27 cellular contexts compared by ENCODE assay signal in genomic region chr2:79114797-79115494, GRCh38. TPM values are rescaled to one million over a fixed set of nuclear protein-coding genes. Genes with fewer than 3 reads are reported as not detected.
"Had no signal": no experiment of that assay in that cellular context is flagged by ENCODE, and none has a peak within 500 bp of the region (broad histone marks: within the 10 kb centered on the region; RNA-seq: fewer than 3 reads in every experiment).

No MANE protein-coding gene starts in this region.

- H3K36me3 ChIP-seq: esophagus squamous epithelium, gastroesophageal sphincter, neural progenitor cell, ovary, tibial artery, upper lobe of left lung, vagina had no signal

- H3K27me3 Mint-ChIP-seq: dendritic cell treated with granulocyte-macrophage colony-stimulating factor and Interleukin-4, amounts not matched to agents 40 ng/mL and 50 ng/mL, for 4 days; effector memory CD8-positive, alpha-beta T cell; progenitor cell of endocrine pancreas; stimulated activated naive CD8-positive, alpha-beta T cell treated with anti-CD3 and anti-CD28 coated beads, Interleukin-15, Interleukin-2, amounts not matched to agents 100 ng/mL and 50 ng/mL, for 24 hours had no signal

- H3K9me3 ChIP-seq: esophagus squamous epithelium, gastroesophageal sphincter, ovary, tibial artery, upper lobe of left lung, vagina had no signal

- ATAC-seq: effector memory CD8-positive, alpha-beta T cell; gastroesophageal sphincter; left cardiac atrium; natural killer cell had no signal

- H3K36me3 Mint-ChIP-seq: natural killer cell, neural progenitor cell had no signal

- H3K27me3 ChIP-seq: esophagus squamous epithelium, gastroesophageal sphincter, hepatocyte, neural progenitor cell, ovary, tibial artery, upper lobe of left lung, vagina had no signal

- H3K9me3 Mint-ChIP-seq: dendritic cell treated with granulocyte-macrophage colony-stimulating factor and Interleukin-4, amounts not matched to agents 40 ng/mL and 50 ng/mL, for 4 days; stimulated activated naive CD8-positive, alpha-beta T cell treated with anti-CD3 and anti-CD28 coated beads, Interleukin-15, Interleukin-2, amounts not matched to agents 100 ng/mL and 50 ng/mL, for 24 hours had no signal

- H3K4me1 Mint-ChIP-seq: natural killer cell, neural progenitor cell had no signal

- H3K4me3 ChIP-seq: esophagus squamous epithelium, gastroesophageal sphincter, hepatocyte, neural progenitor cell, ovary, smooth muscle cell, tibial artery, upper lobe of left lung, vagina had no signal

- DNase-seq: effector memory CD8-positive, alpha-beta T cell; esophagus squamous epithelium; foreskin fibroblast; glutamatergic neuron; kidney; left cardiac atrium; natural killer cell; nucleus accumbens; ovary; right cardiac atrium; stimulated activated CD4-positive, alpha-beta T cell treated with anti-CD3 and anti-CD28 coated beads, Interleukin-2, amount 100 ng/mL, for 48 hours; tibial artery; upper lobe of left lung had no signal

- H3K4me3 Mint-ChIP-seq: dendritic cell treated with granulocyte-macrophage colony-stimulating factor and Interleukin-4, amounts not matched to agents 40 ng/mL and 50 ng/mL, for 4 days; effector memory CD8-positive, alpha-beta T cell; natural killer cell; neural progenitor cell; stimulated activated naive CD8-positive, alpha-beta T cell treated with anti-CD3 and anti-CD28 coated beads, Interleukin-15, Interleukin-2, amounts not matched to agents 100 ng/mL and 50 ng/mL, for 24 hours had no signal

- FAIRE-seq: colon, kidney had no signal

- H3K27ac Mint-ChIP-seq: dendritic cell treated with granulocyte-macrophage colony-stimulating factor and Interleukin-4, amounts not matched to agents 40 ng/mL and 50 ng/mL, for 4 days; effector memory CD8-positive, alpha-beta T cell; natural killer cell; neural progenitor cell; progenitor cell of endocrine pancreas; stimulated activated naive CD8-positive, alpha-beta T cell treated with anti-CD3 and anti-CD28 coated beads, Interleukin-15, Interleukin-2, amounts not matched to agents 100 ng/mL and 50 ng/mL, for 24 hours had no signal

- H3K27ac ChIP-seq: epithelial cell of prostate, esophagus squamous epithelium, gastroesophageal sphincter, hepatocyte, neural progenitor cell, ovary, tibial artery, upper lobe of left lung, vagina had no signal

- H3K4me1 ChIP-seq: esophagus squamous epithelium, gastroesophageal sphincter, neural progenitor cell, tibial artery, upper lobe of left lung, vagina had no signal

RNA-seq across cellular contexts. Expression of gene REG1A, which starts 5.3 kb away (rescaled TPM):
- total RNA-seq: esophagus squamous epithelium, gastroesophageal sphincter, left cardiac atrium, lung microvascular endothelial cell, natural killer cell, progenitor cell of endocrine pancreas, smooth muscle cell, temporal lobe, vagina had no signal
- polyA plus RNA-seq: hepatocyte, smooth muscle cell had no signal

RNA-seq across cellular contexts. Expression of gene REG1B, which starts 27.2 kb away (rescaled TPM):
- total RNA-seq: esophagus squamous epithelium, gastroesophageal sphincter, hepatocyte, left cardiac atrium, liver, lung microvascular endothelial cell, mononuclear cell, natural killer cell, progenitor cell of endocrine pancreas, right cardiac atrium, smooth muscle cell, temporal lobe, vagina had no signal
- polyA plus RNA-seq: hepatocyte, ovary, smooth muscle cell had no signal

RNA-seq across cellular contexts. Expression of gene REG3A, which starts 44.6 kb away (rescaled TPM):
- total RNA-seq: esophagus squamous epithelium, gastroesophageal sphincter, kidney, left cardiac atrium, liver, lung microvascular endothelial cell, mononuclear cell, natural killer cell, progenitor cell of endocrine pancreas, smooth muscle cell, temporal lobe, vagina had no signal
- polyA plus RNA-seq: ovary, smooth muscle cell had no signal
